1 cellular context compared by ENCODE assay signal in the genomic region with DNA sequence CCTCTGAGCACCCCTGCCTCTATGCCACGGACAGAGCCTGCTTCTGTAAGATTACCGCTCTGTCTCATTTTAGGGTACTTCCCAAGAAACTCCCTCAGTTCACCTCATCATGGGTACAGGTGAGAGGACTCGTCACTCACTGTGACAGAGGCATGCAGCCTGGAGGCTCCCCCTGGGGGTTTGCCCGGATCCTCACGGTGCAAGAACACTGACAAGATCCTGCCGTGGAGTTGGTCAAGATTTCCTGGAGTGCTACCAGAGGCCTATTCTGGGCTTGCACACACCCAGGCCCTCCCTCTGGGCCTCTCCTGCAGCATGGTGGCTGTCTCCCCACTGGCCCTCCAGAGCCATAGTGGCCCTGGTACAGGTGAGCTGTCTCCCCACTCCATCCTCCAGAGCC.
TF ChIP-seq lines count a peak whose summit lies in the region.

No MANE protein-coding gene starts in this region.

TF ChIP-seq in HepG2, 621 proteins besides CTCF, POLR2A, EP300 and RAD21:
- TF ChIP-seq, protein P1, sequence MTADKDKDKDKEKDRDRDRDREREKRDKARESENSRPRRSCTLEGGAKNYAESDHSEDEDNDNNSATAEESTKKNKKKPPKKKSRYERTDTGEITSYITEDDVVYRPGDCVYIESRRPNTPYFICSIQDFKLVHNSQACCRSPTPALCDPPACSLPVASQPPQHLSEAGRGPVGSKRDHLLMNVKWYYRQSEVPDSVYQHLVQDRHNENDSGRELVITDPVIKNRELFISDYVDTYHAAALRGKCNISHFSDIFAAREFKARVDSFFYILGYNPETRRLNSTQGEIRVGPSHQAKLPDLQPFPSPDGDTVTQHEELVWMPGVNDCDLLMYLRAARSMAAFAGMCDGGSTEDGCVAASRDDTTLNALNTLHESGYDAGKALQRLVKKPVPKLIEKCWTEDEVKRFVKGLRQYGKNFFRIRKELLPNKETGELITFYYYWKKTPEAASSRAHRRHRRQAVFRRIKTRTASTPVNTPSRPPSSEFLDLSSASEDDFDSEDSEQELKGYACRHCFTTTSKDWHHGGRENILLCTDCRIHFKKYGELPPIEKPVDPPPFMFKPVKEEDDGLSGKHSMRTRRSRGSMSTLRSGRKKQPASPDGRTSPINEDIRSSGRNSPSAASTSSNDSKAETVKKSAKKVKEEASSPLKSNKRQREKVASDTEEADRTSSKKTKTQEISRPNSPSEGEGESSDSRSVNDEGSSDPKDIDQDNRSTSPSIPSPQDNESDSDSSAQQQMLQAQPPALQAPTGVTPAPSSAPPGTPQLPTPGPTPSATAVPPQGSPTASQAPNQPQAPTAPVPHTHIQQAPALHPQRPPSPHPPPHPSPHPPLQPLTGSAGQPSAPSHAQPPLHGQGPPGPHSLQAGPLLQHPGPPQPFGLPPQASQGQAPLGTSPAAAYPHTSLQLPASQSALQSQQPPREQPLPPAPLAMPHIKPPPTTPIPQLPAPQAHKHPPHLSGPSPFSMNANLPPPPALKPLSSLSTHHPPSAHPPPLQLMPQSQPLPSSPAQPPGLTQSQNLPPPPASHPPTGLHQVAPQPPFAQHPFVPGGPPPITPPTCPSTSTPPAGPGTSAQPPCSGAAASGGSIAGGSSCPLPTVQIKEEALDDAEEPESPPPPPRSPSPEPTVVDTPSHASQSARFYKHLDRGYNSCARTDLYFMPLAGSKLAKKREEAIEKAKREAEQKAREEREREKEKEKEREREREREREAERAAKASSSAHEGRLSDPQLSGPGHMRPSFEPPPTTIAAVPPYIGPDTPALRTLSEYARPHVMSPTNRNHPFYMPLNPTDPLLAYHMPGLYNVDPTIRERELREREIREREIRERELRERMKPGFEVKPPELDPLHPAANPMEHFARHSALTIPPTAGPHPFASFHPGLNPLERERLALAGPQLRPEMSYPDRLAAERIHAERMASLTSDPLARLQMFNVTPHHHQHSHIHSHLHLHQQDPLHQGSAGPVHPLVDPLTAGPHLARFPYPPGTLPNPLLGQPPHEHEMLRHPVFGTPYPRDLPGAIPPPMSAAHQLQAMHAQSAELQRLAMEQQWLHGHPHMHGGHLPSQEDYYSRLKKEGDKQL (CRISPR knock-in tag; IDR thresholded peaks at IDR 0.05; ENCODE audit: low read depth) = no peak
- TF ChIP-seq STAG1 (CRISPR knock-in tag; IDR thresholded peaks at IDR 0.05) = 0 out of 2 replicates have a peak, but pooled peaks have one; percentile 15
